ENCODE assay signal across 11 cellular contexts in genomic region chr1:111220302-111220890, GRCh38. TPM values are rescaled to one million over a fixed set of nuclear protein-coding genes. Genes with fewer than 3 reads are reported as not detected.
DNase-seq lines count a peak whose midpoint lies in the region; FAIRE-seq and TF ChIP-seq lines count a peak whose summit lies in the region.
"Had no signal": no experiment of that assay in that cellular context is flagged by ENCODE, and none has a peak within 500 bp of the region (broad histone marks: within the 10 kb centered on the region; RNA-seq: fewer than 3 reads in every experiment).

No MANE protein-coding gene starts in this region.

- DNase-seq in CD14-positive monocyte (ENCODE audit: low spot score): no peak
- DNase-seq in GM18507 (ENCODE audit: extremely low spot score, insufficient read length, low read depth): no peak
- no peak for DNase-seq in activated CD4-positive, alpha-beta memory T cell treated with anti-CD3 and anti-CD28 coated beads for 36 hours
- no peak for DNase-seq in mesendoderm
- no peak for DNase-seq in cardiac septum (ENCODE audit: low spot score)
- no peak for DNase-seq in DMS79 treated with DMSO at 0.1 percent for 48 hours (lab: John Stamatoyannopoulos, UW)
- no peak for DNase-seq in OCI-M2 (lab: John Stamatoyannopoulos, UW; ENCODE audit: unreplicated experiment)
- DNase-seq in HEK293T (ENCODE audit: extremely low spot score): no peak
- DNase-seq: mesenchymal stem cell had no signal

- intact Hi-C loops in CD14-positive monocyte (cut with micrococcal nuclease): loop anchor here in 1 of 2 donors (2.0 to 10.0 kb wide), 3 partner anchors 14 to 184 kb away; no protein-coding TSS in a partner anchor
- intact Hi-C loops in activated CD4-positive, alpha-beta memory T cell treated with anti-CD3 and anti-CD28 coated beads for 36 hours (cut with micrococcal nuclease): loop anchor here (5.0 kb wide), 3 partner anchors 33 to 397 kb away; partner anchors contain the start of gene RAP1A
- intact Hi-C loops in cardiac septum (cut with DNase I): loop anchor here (10.0 kb wide), 2 partner anchors 434 to 544 kb away; no protein-coding TSS in a partner anchor

- no peaks in the 10 kb centered on the region for H3K36me3 ChIP-seq in mesendoderm (ENCODE audit: control insufficient read depth, insufficient read depth, low read length)

- H4K8ac ChIP-seq in mesendoderm (ENCODE audit: low read depth, low read length): no peak overlapping the region

- H3K9ac ChIP-seq in mesendoderm (ENCODE audit: low read length): peak overlapping the region; percentile 37
- H3K9ac ChIP-seq: parathyroid adenoma had no signal

- no peaks in the 10 kb centered on the region for H3K36me3 Mint-ChIP-seq in CD14-positive monocyte
- H3K36me3 Mint-ChIP-seq in activated CD4-positive, alpha-beta memory T cell treated with anti-CD3 and anti-CD28 coated beads for 36 hours: no peaks in the 10 kb centered on the region

- H2BK5ac ChIP-seq in mesendoderm (ENCODE audit: low read length): peak overlapping the region; percentile 86

- peaks cover 0 to 8% (median 0%) of the 10 kb centered on the region in 3 donors for H3K27me3 Mint-ChIP-seq in CD14-positive monocyte (ENCODE audit: low read depth in 3 of 3)
- peaks cover 3% of the 10 kb centered on the region for H3K27me3 Mint-ChIP-seq in activated CD4-positive, alpha-beta memory T cell treated with anti-CD3 and anti-CD28 coated beads for 36 hours

- H3K27ac ChIP-seq in mesendoderm (ENCODE audit: low read depth, low read length): peak overlapping the region; percentile 71
- H3K27ac ChIP-seq: coronary artery, parathyroid adenoma had no signal

- peak; percentile 42 for FAIRE-seq in GM18507 (lab: Jason Lieb, UNC)

- H3K56ac ChIP-seq in mesendoderm (ENCODE audit: low read length): peak overlapping the region; percentile 78

- no peaks in the 10 kb centered on the region for H3K9me3 Mint-ChIP-seq in CD14-positive monocyte
- no peaks in the 10 kb centered on the region for H3K9me3 Mint-ChIP-seq in activated CD4-positive, alpha-beta memory T cell treated with anti-CD3 and anti-CD28 coated beads for 36 hours

- H3K4me3 Mint-ChIP-seq in CD14-positive monocyte: peak overlapping the region in 1 of 2 donors; percentile 82
- H3K4me3 Mint-ChIP-seq in activated CD4-positive, alpha-beta memory T cell treated with anti-CD3 and anti-CD28 coated beads for 36 hours: peak overlapping the region; percentile 9

- H3K4me1 ChIP-seq in mesendoderm (ENCODE audit: control insufficient read depth, low read depth, low read length): peaks cover 11% of the 10 kb centered on the region

- H4K5ac ChIP-seq in mesendoderm (ENCODE audit: low read length): peak overlapping the region; percentile 62

- H3K4me2 ChIP-seq in mesendoderm (ENCODE audit: low read length): no peak overlapping the region

- H3K79me1 ChIP-seq in mesendoderm (ENCODE audit: low read length): no peaks in the 10 kb centered on the region

- H3K4ac ChIP-seq in mesendoderm (ENCODE audit: low read depth, low read length): peak overlapping the region; percentile 83

- peak overlapping the region; percentile 34 for H3K18ac ChIP-seq in mesendoderm (ENCODE audit: low read length)

- H2BK15ac ChIP-seq in mesendoderm (replicated peaks; ENCODE audit: low read depth): no peak overlapping the region

- CTCF ChIA-PET in activated CD4-positive, alpha-beta memory T cell treated with anti-CD3 and anti-CD28 coated beads for 36 hours (lab: Charles Lee): interaction anchor here (0.6 to 12.9 kb wide), 11 partner anchors 19 to 493 kb away, joined by 3 to 169 read pairs (median 4); partner anchors contain the start of gene DENND2D
- CTCF ChIA-PET in HEK293T (lab: Yijun Ruan, JAX): interaction anchor here (0.6 to 1.2 kb wide), 4 partner anchors 9 to 581 kb away, joined by 3 to 5 read pairs (median 4); no protein-coding TSS in a partner anchor

- no peak overlapping the region for H3K23ac ChIP-seq in mesendoderm (ENCODE audit: low read length)

- H3K27me3 ChIP-seq in mesendoderm (ENCODE audit: insufficient read depth, low read length, poor library complexity): no peaks in the 10 kb centered on the region

- H3K4me3 ChIP-seq in mesendoderm (ENCODE audit: low read length): no peak overlapping the region
- H3K4me3 ChIP-seq: coronary artery had no signal

- H3K4me1 Mint-ChIP-seq in CD14-positive monocyte: peaks cover 76% of the 10 kb centered on the region
- peaks cover 91% of the 10 kb centered on the region for H3K4me1 Mint-ChIP-seq in activated CD4-positive, alpha-beta memory T cell treated with anti-CD3 and anti-CD28 coated beads for 36 hours (ENCODE audit: low read depth)

- H2AK5ac ChIP-seq in mesendoderm (ENCODE audit: low read length): peak overlapping the region; percentile 81

- H3K79me2 ChIP-seq in mesendoderm (ENCODE audit: control insufficient read depth, insufficient read depth, low read length): no peaks in the 10 kb centered on the region
- H3K79me2 ChIP-seq: parathyroid adenoma had no signal

- TF ChIP-seq CTCF in CD14-positive monocyte (IDR thresholded peaks at IDR 0.05): no peak

- no peak overlapping the region for H2BK120ac ChIP-seq in mesendoderm (ENCODE audit: low read depth, low read length)

- POLR2A ChIA-PET in activated CD4-positive, alpha-beta memory T cell treated with anti-CD3 and anti-CD28 coated beads for 36 hours (lab: Charles Lee): interaction anchor here (0.6 to 8.8 kb wide), 9 partner anchors 23 to 372 kb away, joined by 3 to 256 read pairs (median 3); partner anchors contain the start of genes CEPT1, DENND2D and DRAM2
- POLR2A ChIA-PET in HEK293T (lab: Yijun Ruan, JAX): no interaction called here

- H3K27ac Mint-ChIP-seq in CD14-positive monocyte: peak overlapping the region; percentile 81 to 95 (median 86)
- H3K27ac Mint-ChIP-seq in activated CD4-positive, alpha-beta memory T cell treated with anti-CD3 and anti-CD28 coated beads for 36 hours: peak overlapping the region; percentile 95

- WGBS in mesendoderm (ENCODE audit: extremely low coverage, insufficient coverage, low lambda C conversion rate): no CpG with 5 or more reads among the region's 6 CpGs

TF ChIP-seq in HEK293T, 16 proteins besides CTCF, POLR2A, EP300 and RAD21:
- TF ChIP-seq LEF1 (IDR thresholded peaks at IDR 0.05; ENCODE audit: borderline replicate concordance) (no peak), FOXM1 (IDR thresholded peaks at IDR 0.05; ENCODE audit: borderline replicate concordance) (no peak), BHLHE40 (IDR thresholded peaks at IDR 0.05; ENCODE audit: borderline replicate concordance) (no peak), HDGF (IDR thresholded peaks at IDR 0.05; ENCODE audit: borderline replicate concordance) (no peak), ELF4 (IDR thresholded peaks at IDR 0.05) (no peak), NFRKB (IDR thresholded peaks at IDR 0.05) (no peak), CTBP1 (IDR thresholded peaks at IDR 0.05; ENCODE audit: borderline replicate concordance) (no peak), L3MBTL2 (conservative IDR thresholded peaks at IDR 0.05) (no peak), ARNT (IDR thresholded peaks at IDR 0.05) (no peak), TARDBP (IDR thresholded peaks at IDR 0.05) (no peak), SUZ12 (IDR thresholded peaks at IDR 0.05) (no peak), FOXA1 (IDR thresholded peaks at IDR 0.05) (no peak), PKNOX1 (IDR thresholded peaks at IDR 0.05) (no peak), FOXK2 (IDR thresholded peaks at IDR 0.05) (no peak), ZNF384 (IDR thresholded peaks at IDR 0.05) (no peak)

RNA-seq across cellular contexts. Expression of gene CHI3L2, which starts 7.1 kb away (rescaled TPM):
- 1 to 10 TPM; 1.4 to 9.9 TPM for polyA plus RNA-seq in CD14-positive monocyte
- total RNA-seq in activated CD4-positive, alpha-beta memory T cell treated with anti-CD3 and anti-CD28 coated beads for 36 hours: 1 to 10 TPM; 2.2 to 2.8 TPM
- 0.13 TPM for polyA plus RNA-seq in mesendoderm (2013, experiment 1 of 2)
- not detected for polyA plus RNA-seq in mesendoderm (2013, experiment 2 of 2)
- total RNA-seq in cardiac septum: 0.57 TPM

RNA-seq across cellular contexts. Expression of gene DENND2D, which starts 19.9 kb away (rescaled TPM):
- 10 to 100 TPM; 22.4 to 24.0 TPM for polyA plus RNA-seq in CD14-positive monocyte
- total RNA-seq in activated CD4-positive, alpha-beta memory T cell treated with anti-CD3 and anti-CD28 coated beads for 36 hours: 100 to 1,000 TPM; 156 to 157 TPM
- polyA plus RNA-seq in mesendoderm (2013, experiment 1 of 2): 0.53 TPM
- 0.46 TPM for polyA plus RNA-seq in mesendoderm (2013, experiment 2 of 2)
- total RNA-seq in cardiac septum: 1.6 TPM

Comparison
In these comparisons a context has a peak if more than half of its experiments do, and no peak if none do; other contexts are left out.
1. RNA of gene DENND2D, which starts 19.9 kb away (total RNA-seq): 156 to 157 TPM in activated CD4-positive, alpha-beta memory T cell treated with anti-CD3 and anti-CD28 coated beads for 36 hours; 1.6 TPM in cardiac septum (single experiment); every median in the first group is over 10 times any median in the second.